In the genomic region with DNA sequence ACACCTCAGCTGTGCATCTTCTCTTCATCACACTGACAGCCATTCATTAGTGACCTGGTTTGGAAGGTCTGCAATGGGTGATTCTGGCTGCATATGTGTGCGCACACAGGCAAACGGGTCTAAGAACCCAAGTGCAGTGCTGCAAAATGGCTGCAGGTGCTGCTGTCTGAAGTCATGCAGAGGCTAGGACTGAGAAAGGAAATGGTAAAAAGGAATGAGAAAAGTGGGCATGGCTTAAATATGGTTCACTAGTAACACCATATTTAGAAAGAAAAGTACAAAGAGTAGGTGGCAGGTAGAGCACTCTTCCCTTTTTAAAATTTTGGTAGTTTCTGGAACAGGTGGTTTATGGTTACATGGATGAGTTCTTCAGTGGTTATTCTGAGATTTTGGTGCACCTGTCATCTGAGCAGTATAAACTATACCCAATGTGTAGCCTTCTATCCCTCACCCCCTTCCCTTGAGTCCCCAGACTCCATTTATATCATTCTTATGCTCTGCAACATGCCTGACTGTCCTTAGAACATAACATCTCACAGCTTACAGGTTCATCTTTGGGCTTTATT, we compare ENCODE assay signal across 22 cellular contexts.
DNase-seq lines count a peak whose midpoint lies in the region; ATAC-seq lines count a peak whose summit lies in the region.
"Had no signal": no experiment of that assay in that cellular context is flagged by ENCODE, and none has a peak within 500 bp of the region (broad histone marks: within the 10 kb centered on the region; RNA-seq: fewer than 3 reads in every experiment).

No MANE protein-coding gene starts in this region.

- ATAC-seq in GM18907 (IDR thresholded peaks at IDR 0.05; ENCODE audit: unreplicated experiment) = peak; percentile 62
- ATAC-seq in GM21529 (IDR thresholded peaks at IDR 0.05; ENCODE audit: unreplicated experiment) = peak; percentile 78
- peak; percentile 49 for ATAC-seq in HG03135 (IDR thresholded peaks at IDR 0.05; ENCODE audit: unreplicated experiment)
- ATAC-seq in stimulated activated memory B cell treated with anti-CD40 and anti-IgM and Interleukin-4, amounts not matched to agents 10 μg/mL and 1 μg/mL and 100 μg/mL, for 72 hours = peak; percentile 71
- ATAC-seq in HG03196 (IDR thresholded peaks at IDR 0.05; ENCODE audit: unreplicated experiment) = no peak
- ATAC-seq: stimulated activated effector memory CD8-positive, alpha-beta T cell treated with anti-CD3 and anti-CD28 coated beads, Interleukin-12 subunit alpha, Interleukin-12 subunit beta, amount 100 ng/mL, for 72 hours had no signal

- no peak overlapping the region for H3K27ac ChIP-seq in caudate nucleus (ENCODE audit: low read depth, low read length)
- H3K27ac ChIP-seq: breast epithelium, sigmoid colon had no signal

- H3K9me3 Mint-ChIP-seq in stimulated activated memory B cell treated with anti-CD40 and anti-IgM and Interleukin-4, amounts not matched to agents 10 μg/mL and 1 μg/mL and 100 μg/mL, for 72 hours = no peaks in the 10 kb centered on the region
- H3K9me3 Mint-ChIP-seq: activated CD4-positive, alpha-beta T cell treated with anti-CD3 and anti-CD28 coated beads, Interleukin-2, amount 10 ng/mL, durations not matched to agents 24 days and 14 days; dendritic cell treated with granulocyte-macrophage colony-stimulating factor and Interleukin-4, amounts not matched to agents 40 ng/mL and 50 ng/mL, for 4 days; stimulated activated effector memory CD8-positive, alpha-beta T cell treated with anti-CD3 and anti-CD28 coated beads, Interleukin-12 subunit alpha, Interleukin-12 subunit beta, amount 100 ng/mL, for 72 hours had no signal

- peaks cover 12% of the 10 kb centered on the region for H3K4me1 Mint-ChIP-seq in stimulated activated memory B cell treated with anti-CD40 and anti-IgM and Interleukin-4, amounts not matched to agents 10 μg/mL and 1 μg/mL and 100 μg/mL, for 72 hours
- H3K4me1 Mint-ChIP-seq: CD4-positive, alpha-beta memory T cell; stimulated activated effector memory CD8-positive, alpha-beta T cell treated with anti-CD3 and anti-CD28 coated beads, Interleukin-12 subunit alpha, Interleukin-12 subunit beta, amount 100 ng/mL, for 72 hours had no signal

- H3K27ac Mint-ChIP-seq in stimulated activated memory B cell treated with anti-CD40 and anti-IgM and Interleukin-4, amounts not matched to agents 10 μg/mL and 1 μg/mL and 100 μg/mL, for 72 hours = no peak overlapping the region
- H3K27ac Mint-ChIP-seq: activated CD4-positive, alpha-beta T cell treated with anti-CD3 and anti-CD28 coated beads, Interleukin-2, amount 10 ng/mL, durations not matched to agents 24 days and 14 days; CD4-positive, alpha-beta memory T cell; dendritic cell treated with granulocyte-macrophage colony-stimulating factor and Interleukin-4, amounts not matched to agents 40 ng/mL and 50 ng/mL, for 4 days; stimulated activated effector memory CD8-positive, alpha-beta T cell treated with anti-CD3 and anti-CD28 coated beads, Interleukin-12 subunit alpha, Interleukin-12 subunit beta, amount 100 ng/mL, for 72 hours had no signal

- DNase-seq in caudate nucleus (lab: John Stamatoyannopoulos, UW) = no peak
- no peak for DNase-seq in NOMO-1 treated with DMSO at 0.1 percent for 48 hours (lab: John Stamatoyannopoulos, UW; ENCODE audit: unreplicated experiment)
- DNase-seq: activated CD4-positive, alpha-beta T cell treated with anti-CD3 and anti-CD28 coated beads, Interleukin-2, amount 10 ng/mL, durations not matched to agents 24 days and 14 days; CD4-positive, alpha-beta memory T cell; DMS53; foreskin fibroblast; GOT3; Karpas-422; kidney; NCI-H1092 treated with DMSO at 0.1 percent for 48 hours; NCI-H2081 treated with DMSO at 0.1 percent for 48 hours; NCI-H510A; Right ventricle myocardium superior; sigmoid colon had no signal

- H3K4me3 Mint-ChIP-seq in stimulated activated memory B cell treated with anti-CD40 and anti-IgM and Interleukin-4, amounts not matched to agents 10 μg/mL and 1 μg/mL and 100 μg/mL, for 72 hours = no peak overlapping the region
- H3K4me3 Mint-ChIP-seq: activated CD4-positive, alpha-beta T cell treated with anti-CD3 and anti-CD28 coated beads, Interleukin-2, amount 10 ng/mL, durations not matched to agents 24 days and 14 days; CD4-positive, alpha-beta memory T cell; dendritic cell treated with granulocyte-macrophage colony-stimulating factor and Interleukin-4, amounts not matched to agents 40 ng/mL and 50 ng/mL, for 4 days; stimulated activated effector memory CD8-positive, alpha-beta T cell treated with anti-CD3 and anti-CD28 coated beads, Interleukin-12 subunit alpha, Interleukin-12 subunit beta, amount 100 ng/mL, for 72 hours had no signal

- H3K36me3 Mint-ChIP-seq in stimulated activated memory B cell treated with anti-CD40 and anti-IgM and Interleukin-4, amounts not matched to agents 10 μg/mL and 1 μg/mL and 100 μg/mL, for 72 hours = no peaks in the 10 kb centered on the region
- H3K36me3 Mint-ChIP-seq: CD4-positive, alpha-beta memory T cell; stimulated activated effector memory CD8-positive, alpha-beta T cell treated with anti-CD3 and anti-CD28 coated beads, Interleukin-12 subunit alpha, Interleukin-12 subunit beta, amount 100 ng/mL, for 72 hours had no signal

- H3K27me3 Mint-ChIP-seq in stimulated activated memory B cell treated with anti-CD40 and anti-IgM and Interleukin-4, amounts not matched to agents 10 μg/mL and 1 μg/mL and 100 μg/mL, for 72 hours = peaks cover 2% of the 10 kb centered on the region
